7 cellular contexts compared by ENCODE assay signal in genomic region chr12:58804749-58805148, GRCh38.
DNase-seq lines count a peak whose midpoint lies in the region; ATAC-seq and TF ChIP-seq lines count a peak whose summit lies in the region.

No MANE protein-coding gene starts in this region.

- no peak overlapping the region for H3K27ac Mint-ChIP-seq in activated T-cell treated with anti-CD3 and anti-CD28 coated beads, Interleukin-2, amount 50 U/mL, for 72 hours

- no CpG with 5 or more reads among the region's 2 CpGs for WGBS in mesendoderm (ENCODE audit: extremely low coverage, insufficient coverage, low lambda C conversion rate)

- BruUV-seq in PC-9 (replicated peaks; lab: Mats Ljungman, UMichigan): no TSS peak

- H3K4me3 Mint-ChIP-seq in activated T-cell treated with anti-CD3 and anti-CD28 coated beads, Interleukin-2, amount 50 U/mL, for 72 hours: no peak overlapping the region

- no peaks in the 10 kb centered on the region for H3K36me3 Mint-ChIP-seq in activated T-cell treated with anti-CD3 and anti-CD28 coated beads, Interleukin-2, amount 50 U/mL, for 72 hours (ENCODE audit: insufficient read depth in 2 of 2)

- ATAC-seq in GM18511 (IDR thresholded peaks at IDR 0.05; ENCODE audit: unreplicated experiment): peak; percentile 86
- peak; percentile 72 for ATAC-seq in HG02678 (IDR thresholded peaks at IDR 0.05; ENCODE audit: unreplicated experiment)
- no peak for ATAC-seq in activated T-cell treated with anti-CD3 and anti-CD28 coated beads, Interleukin-2, amount 50 U/mL, for 72 hours (replicated peaks in 1 of 2)

- in situ Hi-C loops in G401 (cut with HindIII; ENCODE audit: low sequenced_read_pairs): no loop called here

- no peak overlapping the region for H4K8ac ChIP-seq in mesendoderm (ENCODE audit: low read depth, low read length)

- no peaks in the 10 kb centered on the region for H3K27me3 Mint-ChIP-seq in activated T-cell treated with anti-CD3 and anti-CD28 coated beads, Interleukin-2, amount 50 U/mL, for 72 hours (ENCODE audit: low read depth)

- H3K4ac ChIP-seq in mesendoderm (ENCODE audit: low read depth, low read length): no peak overlapping the region

- no peaks in the 10 kb centered on the region for H4K20me1 ChIP-seq in PC-9 (ENCODE audit: insufficient read depth)

- H3F3A ChIP-seq in PC-9 (ENCODE audit: insufficient read depth, low read depth): no peaks in the 10 kb centered on the region

- DNase-seq in PC-9 (no peak), mesendoderm (peak; percentile 31), G401 (ENCODE audit: low spot score) (no peak)
- no peak for DNase-seq in activated effector memory CD4-positive, alpha-beta T cell treated with anti-CD3 and anti-CD28 coated beads, Interleukin-2, amount 50 U/mL, for 16 hours
- DNase-seq in activated T-cell treated with anti-CD3 and anti-CD28 coated beads, Interleukin-2, amount 50 U/mL, for 72 hours: no peak

- no peak overlapping the region for H2BK120ac ChIP-seq in mesendoderm (ENCODE audit: low read depth, low read length)

- H3K23ac ChIP-seq in mesendoderm (ENCODE audit: low read length): no peak overlapping the region

- peak; percentile 61 for TF ChIP-seq CTCF in PC-9 (conservative IDR thresholded peaks at IDR 0.05)

- no peaks in the 10 kb centered on the region for H3K9me3 Mint-ChIP-seq in activated T-cell treated with anti-CD3 and anti-CD28 coated beads, Interleukin-2, amount 50 U/mL, for 72 hours

- H3K79me1 ChIP-seq in mesendoderm (ENCODE audit: low read length): no peaks in the 10 kb centered on the region

- no peak overlapping the region for H4K5ac ChIP-seq in mesendoderm (ENCODE audit: low read length)

- H2AK5ac ChIP-seq in mesendoderm (ENCODE audit: low read length): no peak overlapping the region

- no peak overlapping the region for H3K4me2 ChIP-seq in PC-9
- no peak overlapping the region for H3K4me2 ChIP-seq in mesendoderm (ENCODE audit: low read length)

- intact Hi-C loops in PC-9 (cut with micrococcal nuclease; ENCODE audit: unreplicated experiment): no loop called here

- H3K9me3 ChIP-seq in PC-9 (ENCODE audit: insufficient read depth, low read depth): no peaks in the 10 kb centered on the region

- H3K79me2 ChIP-seq in PC-9 (ENCODE audit: low read depth) (no peaks in the 10 kb centered on the region), mesendoderm (ENCODE audit: control insufficient read depth, insufficient read depth, low read length) (no peaks in the 10 kb centered on the region)

- H2BK15ac ChIP-seq in mesendoderm (replicated peaks; ENCODE audit: low read depth): no peak overlapping the region

- CTCF ChIA-PET in PC-9 (lab: Charles Lee): no interaction called here

- H3K4me3 ChIP-seq in PC-9 (no peak overlapping the region), mesendoderm (ENCODE audit: low read length) (no peak overlapping the region)

- H2BK5ac ChIP-seq in mesendoderm (ENCODE audit: low read length): no peak overlapping the region

- H3K4me1 ChIP-seq in PC-9 (replicated peaks; ENCODE audit: insufficient read depth) (no peaks in the 10 kb centered on the region), mesendoderm (ENCODE audit: control insufficient read depth, low read depth, low read length) (no peaks in the 10 kb centered on the region)

- H2AFZ ChIP-seq in PC-9: no peak overlapping the region

- H3K4me1 Mint-ChIP-seq in activated T-cell treated with anti-CD3 and anti-CD28 coated beads, Interleukin-2, amount 50 U/mL, for 72 hours (ENCODE audit: low read depth): no peaks in the 10 kb centered on the region

- H3K36me3 ChIP-seq in PC-9 (ENCODE audit: low read depth) (no peaks in the 10 kb centered on the region), mesendoderm (ENCODE audit: control insufficient read depth, insufficient read depth, low read length) (no peaks in the 10 kb centered on the region)

- no peak overlapping the region for H3K56ac ChIP-seq in mesendoderm (ENCODE audit: low read length)

- H3K18ac ChIP-seq in mesendoderm (ENCODE audit: low read length): no peak overlapping the region

- H3K9me2 ChIP-seq in PC-9 (ENCODE audit: insufficient read depth): no peaks in the 10 kb centered on the region

- no peak overlapping the region for H3K27ac ChIP-seq in PC-9
- no peak overlapping the region for H3K27ac ChIP-seq in mesendoderm (ENCODE audit: low read depth, low read length)

- POLR2A ChIA-PET in PC-9 (lab: Charles Lee; ENCODE audit: unreplicated experiment): no interaction called here

- H3K9ac ChIP-seq in mesendoderm (ENCODE audit: low read length): no peak overlapping the region

- H3K27me3 ChIP-seq in PC-9 (ENCODE audit: insufficient read depth, low read depth) (no peaks in the 10 kb centered on the region), mesendoderm (ENCODE audit: insufficient read depth, low read length, poor library complexity) (no peaks in the 10 kb centered on the region)

Comparison
In these comparisons a context has a peak if more than half of its experiments do, and no peak if none do; other contexts are left out.
1. ATAC-seq: peak in GM18511 (single experiment) and HG02678 (single experiment); none in activated T-cell treated with anti-CD3 and anti-CD28 coated beads, Interleukin-2, amount 50 U/mL, for 72 hours (0 of 2).